In genomic region chr14:104244221-104245011, GRCh38 we compare ENCODE assay signal across 34 cellular contexts.
DNase-seq lines count a peak whose midpoint lies in the region; ATAC-seq and TF ChIP-seq lines count a peak whose summit lies in the region.
"Had no signal": no experiment of that assay in that cellular context is flagged by ENCODE, and none has a peak within 500 bp of the region (broad histone marks: within the 10 kb centered on the region; RNA-seq: fewer than 3 reads in every experiment).

No MANE protein-coding gene starts in this region.

- WGBS in hepatocyte (ENCODE audit: low lambda C conversion rate, missing lambda C conversion rate): 53% methylated on average over 23 of the region's 23 CpGs
- WGBS in suprapubic skin: 65% methylated on average over 21 of the region's 23 CpGs

- no peak for TF ChIP-seq POLR2A in suprapubic skin (IDR thresholded peaks at IDR 0.05)

- no peaks in the 10 kb centered on the region for H3F3A ChIP-seq in PC-9 (ENCODE audit: insufficient read depth, low read depth)

- H3K4me1 ChIP-seq in hepatocyte (ENCODE audit: insufficient read depth) (peaks cover 8% of the 10 kb centered on the region), osteoblast (ENCODE audit: insufficient read depth, low read length) (no peaks in the 10 kb centered on the region), suprapubic skin (no peaks in the 10 kb centered on the region), PC-9 (replicated peaks; ENCODE audit: insufficient read depth) (no peaks in the 10 kb centered on the region)
- H3K4me1 ChIP-seq: ascending aorta, HAP-1, left ventricle myocardium inferior, thyroid gland had no signal

- H3K4me3 Mint-ChIP-seq in activated CD4-positive, alpha-beta T cell treated with anti-CD3 and anti-CD28 coated beads for 36 hours: no peak overlapping the region
- H3K4me3 Mint-ChIP-seq: activated naive CD8-positive, alpha-beta T cell treated with anti-CD3 and anti-CD28 coated beads, Interleukin-2, amount 10 ng/mL, durations not matched to agents 7 days and 5 days; naive B cell; stimulated activated naive CD8-positive, alpha-beta T cell treated with anti-CD3 and anti-CD28 coated beads, Interleukin-15, Interleukin-2, amounts not matched to agents 100 ng/mL and 50 ng/mL, for 24 hours had no signal

- H3K4me3 ChIP-seq in hepatocyte (no peak overlapping the region), osteoblast (ENCODE audit: insufficient read depth, low read length) (no peak overlapping the region), suprapubic skin (no peak overlapping the region), PC-9 (no peak overlapping the region)
- H3K4me3 ChIP-seq: ascending aorta; BLaER1 treated with 17β-estradiol and CSF1 and Interleukin-3, amounts not matched to agents 10 nM and 100 nM; cardiac muscle cell; colonic mucosa; HAP-1; left ventricle myocardium inferior; Peyer's patch; smooth muscle cell; thyroid gland had no signal

- no peak for ATAC-seq in activated CD4-positive, alpha-beta T cell treated with anti-CD3 and anti-CD28 coated beads for 36 hours

- DNase-seq in activated CD4-positive, alpha-beta T cell treated with anti-CD3 and anti-CD28 coated beads for 36 hours: peak; percentile 1
- DNase-seq in activated CD4-positive, alpha-beta T cell treated with anti-CD3 and anti-CD28 coated beads, Interleukin-2, amount 50 U/mL, for 4 hours: no peak
- DNase-seq in hepatocyte (ENCODE audit: low spot score): no peak
- DNase-seq in osteoblast (ENCODE audit: insufficient read length, low spot score, missing footprints): peak; percentile 62
- DNase-seq in suprapubic skin (ENCODE audit: low spot score in 2 of 2): peak; percentile 34 to 66
- DNase-seq in T-helper 1 cell: no peak
- DNase-seq in globus pallidus (ENCODE audit: low spot score): no peak
- DNase-seq in PC-9: no peak
- DNase-seq: activated CD4-positive, alpha-beta T cell treated with anti-CD3 and anti-CD28 coated beads for 4 hours; activated effector memory CD4-positive, alpha-beta T cell treated with anti-CD3 and anti-CD28 coated beads, Interleukin-2, amount 50 U/mL, for 16 hours; activated naive CD8-positive, alpha-beta T cell treated with anti-CD3 and anti-CD28 coated beads, Interleukin-2, amount 10 ng/mL, durations not matched to agents 7 days and 5 days; colonic mucosa; COR-L47; DMS53; effector CD8-positive, alpha-beta T cell; Kasumi-1; left ventricle myocardium inferior; naive B cell; NCI-H1436 treated with DMSO at 0.1 percent for 48 hours; NCI-H2081 treated with DMSO at 0.1 percent for 48 hours; NCI-H345; nucleus accumbens; retina; stimulated activated CD4-positive, alpha-beta T cell treated with anti-CD3 and anti-CD28 coated beads, Interleukin-1b, Interleukin-23, amount 100 ng/mL, for 48 hours; stimulated activated CD8-positive, alpha-beta memory T cell treated with anti-CD3 and anti-CD28 coated beads, Interleukin-4, amount 100 ng/mL, for 48 hours; thyroid gland had no signal

- H4K20me1 ChIP-seq in hepatocyte (ENCODE audit: insufficient read depth, poor library complexity, severe bottlenecking) (no peaks in the 10 kb centered on the region), osteoblast (ENCODE audit: insufficient read depth, low read length) (no peaks in the 10 kb centered on the region), PC-9 (ENCODE audit: insufficient read depth) (no peaks in the 10 kb centered on the region)
- H4K20me1 ChIP-seq: BLaER1 treated with 17β-estradiol and CSF1 and Interleukin-3, amounts not matched to agents 10 nM and 100 nM had no signal

- intact Hi-C loops in activated CD4-positive, alpha-beta T cell treated with anti-CD3 and anti-CD28 coated beads for 36 hours (cut with DNase I, micrococcal nuclease): no loop called here
- intact Hi-C loops in PC-9 (cut with micrococcal nuclease; ENCODE audit: unreplicated experiment): no loop called here

- no peak overlapping the region for H3K27ac ChIP-seq in hepatocyte
- no peak overlapping the region for H3K27ac ChIP-seq in osteoblast (ENCODE audit: low read depth, low read length)
- no peak overlapping the region for H3K27ac ChIP-seq in suprapubic skin
- H3K27ac ChIP-seq in PC-9: no peak overlapping the region
- H3K27ac ChIP-seq: 22Rv1; ascending aorta; BLaER1 treated with 17β-estradiol and CSF1 and Interleukin-3, amounts not matched to agents 10 nM and 100 nM; cardiac muscle cell; colonic mucosa; left ventricle myocardium inferior; Peyer's patch; thyroid gland had no signal

- CTCF ChIA-PET in activated CD4-positive, alpha-beta T cell treated with anti-CD3 and anti-CD28 coated beads for 36 hours (lab: Charles Lee): no interaction called here
- CTCF ChIA-PET in PC-9 (lab: Charles Lee): no interaction called here

- no peaks in the 10 kb centered on the region for H3K27me3 Mint-ChIP-seq in activated CD4-positive, alpha-beta T cell treated with anti-CD3 and anti-CD28 coated beads for 36 hours

- H3K9me3 Mint-ChIP-seq in activated CD4-positive, alpha-beta T cell treated with anti-CD3 and anti-CD28 coated beads for 36 hours (ENCODE audit: low read depth): peaks cover 2% of the 10 kb centered on the region

- H3K9me2 ChIP-seq in hepatocyte (replicated peaks; ENCODE audit: insufficient read depth): no peaks in the 10 kb centered on the region
- H3K9me2 ChIP-seq in PC-9 (ENCODE audit: insufficient read depth): no peaks in the 10 kb centered on the region

- H3K36me3 Mint-ChIP-seq in activated CD4-positive, alpha-beta T cell treated with anti-CD3 and anti-CD28 coated beads for 36 hours (ENCODE audit: low read depth): no peaks in the 10 kb centered on the region
- H3K36me3 Mint-ChIP-seq: activated naive CD8-positive, alpha-beta T cell treated with anti-CD3 and anti-CD28 coated beads, Interleukin-2, amount 10 ng/mL, durations not matched to agents 7 days and 5 days; naive B cell had no signal

- TF ChIP-seq CTCF in hepatocyte (IDR thresholded peaks at IDR 0.05; ENCODE audit: poor library complexity) (no peak), osteoblast (IDR thresholded peaks at IDR 0.05; ENCODE audit: extremely low read depth, low read depth, low read length) (no peak), suprapubic skin (IDR thresholded peaks at IDR 0.05) (no peak), PC-9 (conservative IDR thresholded peaks at IDR 0.05) (no peak)

- peaks cover 6% of the 10 kb centered on the region for H3K9me3 ChIP-seq in hepatocyte (ENCODE audit: low read depth)
- no peaks in the 10 kb centered on the region for H3K9me3 ChIP-seq in osteoblast (ENCODE audit: low read depth, low read length)
- no peaks in the 10 kb centered on the region for H3K9me3 ChIP-seq in suprapubic skin
- no peaks in the 10 kb centered on the region; the same call in 1 of the 2 replicates for H3K9me3 ChIP-seq in PC-9 (ENCODE audit: insufficient read depth, low read depth)
- H3K9me3 ChIP-seq: ascending aorta, colonic mucosa, HAP-1, thyroid gland had no signal

- BruUV-seq in PC-9 (replicated peaks; lab: Mats Ljungman, UMichigan): no TSS peak

- H3K79me2 ChIP-seq in hepatocyte: no peaks in the 10 kb centered on the region
- no peaks in the 10 kb centered on the region for H3K79me2 ChIP-seq in osteoblast (ENCODE audit: insufficient read depth, low read length)
- no peaks in the 10 kb centered on the region for H3K79me2 ChIP-seq in PC-9 (ENCODE audit: low read depth)

- H3K36me3 ChIP-seq in hepatocyte (replicated peaks; ENCODE audit: insufficient read depth, low read depth) (no peaks in the 10 kb centered on the region), osteoblast (ENCODE audit: insufficient read depth, low read length) (no peaks in the 10 kb centered on the region), suprapubic skin (no peaks in the 10 kb centered on the region), PC-9 (ENCODE audit: low read depth) (no peaks in the 10 kb centered on the region)
- H3K36me3 ChIP-seq: ascending aorta, cardiac muscle cell, colonic mucosa, HAP-1, Peyer's patch, thyroid gland had no signal

- POLR2A ChIA-PET in activated CD4-positive, alpha-beta T cell treated with anti-CD3 and anti-CD28 coated beads for 36 hours (lab: Charles Lee): no interaction called here
- POLR2A ChIA-PET in PC-9 (lab: Charles Lee; ENCODE audit: unreplicated experiment): interaction anchor here (0.7 kb wide), 1 partner anchor 15 kb away, joined by 6 read pairs; no protein-coding TSS in a partner anchor

- H3K4me2 ChIP-seq in hepatocyte (peak overlapping the region; percentile 55), osteoblast (ENCODE audit: insufficient read depth, low read length) (no peak overlapping the region), PC-9 (no peak overlapping the region)
- H3K4me2 ChIP-seq: BLaER1 treated with 17β-estradiol and CSF1 and Interleukin-3, amounts not matched to agents 10 nM and 100 nM; smooth muscle cell had no signal

- no peak overlapping the region for H3K27ac Mint-ChIP-seq in activated CD4-positive, alpha-beta T cell treated with anti-CD3 and anti-CD28 coated beads for 36 hours
- H3K27ac Mint-ChIP-seq: activated naive CD8-positive, alpha-beta T cell treated with anti-CD3 and anti-CD28 coated beads, Interleukin-2, amount 10 ng/mL, durations not matched to agents 7 days and 5 days; naive B cell; stimulated activated naive CD8-positive, alpha-beta T cell treated with anti-CD3 and anti-CD28 coated beads, Interleukin-15, Interleukin-2, amounts not matched to agents 100 ng/mL and 50 ng/mL, for 24 hours had no signal

- H3K27me3 ChIP-seq in hepatocyte (no peaks in the 10 kb centered on the region), osteoblast (ENCODE audit: insufficient read depth, low read length) (no peaks in the 10 kb centered on the region), suprapubic skin (peaks cover 15% of the 10 kb centered on the region), PC-9 (ENCODE audit: insufficient read depth, low read depth) (peaks cover 85% of the 10 kb centered on the region)
- H3K27me3 ChIP-seq: ascending aorta; BLaER1 treated with 17β-estradiol and CSF1 and Interleukin-3, amounts not matched to agents 10 nM and 100 nM; cardiac muscle cell; colonic mucosa; Peyer's patch; thyroid gland had no signal

- no peaks in the 10 kb centered on the region for H3K4me1 Mint-ChIP-seq in activated CD4-positive, alpha-beta T cell treated with anti-CD3 and anti-CD28 coated beads for 36 hours
- H3K4me1 Mint-ChIP-seq: activated naive CD8-positive, alpha-beta T cell treated with anti-CD3 and anti-CD28 coated beads, Interleukin-2, amount 10 ng/mL, durations not matched to agents 7 days and 5 days; naive B cell had no signal

- no peak for TF ChIP-seq EP300 in suprapubic skin (IDR thresholded peaks at IDR 0.05)

- H2AFZ ChIP-seq in hepatocyte (no peak overlapping the region), osteoblast (ENCODE audit: low read length) (no peak overlapping the region), PC-9 (no peak overlapping the region)

Comparison
In these comparisons a context has a peak if more than half of its experiments do, and no peak if none do; other contexts are left out.
1. DNase-seq: peak in activated CD4-positive, alpha-beta T cell treated with anti-CD3 and anti-CD28 coated beads for 36 hours (single experiment), osteoblast (single experiment) and suprapubic skin (2 of 2); none in activated CD4-positive, alpha-beta T cell treated with anti-CD3 and anti-CD28 coated beads, Interleukin-2, amount 50 U/mL, for 4 hours (0 of 2), hepatocyte (single experiment), T-helper 1 cell (0 of 5), globus pallidus (single experiment) and PC-9 (0 of 2).